ENCODE assay signal across 22 cellular contexts in genomic region chr17:82844796-82845162, GRCh38. TPM values are rescaled to one million over a fixed set of nuclear protein-coding genes. Genes with fewer than 3 reads are reported as not detected.
DNase-seq lines count a peak whose midpoint lies in the region; ATAC-seq and TF ChIP-seq lines count a peak whose summit lies in the region.
"Had no signal": no experiment of that assay in that cellular context is flagged by ENCODE, and none has a peak within 500 bp of the region (broad histone marks: within the 10 kb centered on the region; RNA-seq: fewer than 3 reads in every experiment).

No MANE protein-coding gene starts in this region.

- H3K27me3 Mint-ChIP-seq in T-helper 17 cell = no peaks in the 10 kb centered on the region
- no peaks in the 10 kb centered on the region for H3K27me3 Mint-ChIP-seq in stimulated activated memory B cell treated with anti-CD40 and anti-IgM and Interleukin-4, amounts not matched to agents 10 μg/mL and 1 μg/mL and 100 μg/mL, for 72 hours

- no peaks in the 10 kb centered on the region for H3K4me1 ChIP-seq in prostate gland (replicated peaks)
- H3K4me1 ChIP-seq: ascending aorta had no signal

- no peak for ATAC-seq in T-helper 17 cell
- ATAC-seq in stimulated activated memory B cell treated with anti-CD40 and anti-IgM and Interleukin-4, amounts not matched to agents 10 μg/mL and 1 μg/mL and 100 μg/mL, for 72 hours = peak; percentile 46
- ATAC-seq: CD8-positive, alpha-beta T cell; left colon had no signal

- no peak overlapping the region for H3K4me3 Mint-ChIP-seq in T-helper 17 cell
- no peak overlapping the region for H3K4me3 Mint-ChIP-seq in stimulated activated memory B cell treated with anti-CD40 and anti-IgM and Interleukin-4, amounts not matched to agents 10 μg/mL and 1 μg/mL and 100 μg/mL, for 72 hours
- H3K4me3 Mint-ChIP-seq: CD8-positive, alpha-beta T cell; dendritic cell treated with granulocyte-macrophage colony-stimulating factor and Interleukin-4, amounts not matched to agents 40 ng/mL and 50 ng/mL, for 4 days had no signal

- H3K9me3 ChIP-seq in T-helper 17 cell (ENCODE audit: control insufficient read depth, low read length, poor library complexity, severe bottlenecking) (no peaks in the 10 kb centered on the region), prostate gland (no peaks in the 10 kb centered on the region)
- H3K9me3 ChIP-seq: ascending aorta, Peyer's patch, tibial artery had no signal

- H3K27ac ChIP-seq in prostate gland = no peak overlapping the region
- H3K27ac ChIP-seq: ascending aorta, tibial artery had no signal

- TF ChIP-seq POLR2A in prostate gland (IDR thresholded peaks at IDR 0.05) = no peak

- H3K27ac Mint-ChIP-seq in T-helper 17 cell = peak overlapping the region; percentile 49
- H3K27ac Mint-ChIP-seq in stimulated activated memory B cell treated with anti-CD40 and anti-IgM and Interleukin-4, amounts not matched to agents 10 μg/mL and 1 μg/mL and 100 μg/mL, for 72 hours = no peak overlapping the region
- H3K27ac Mint-ChIP-seq: activated T-helper 2 cell treated with anti-CD3 and anti-CD28 coated beads, Interferon-gamma antibody, Interleukin-2, Interleukin-4, amounts not matched to agents 10 μg/mL and 5 μg/mL and 100 μg/mL, durations not matched to agents 14 hours and 24 hours and 36 hours had no signal

- no peaks in the 10 kb centered on the region for H3K36me3 ChIP-seq in prostate gland
- H3K36me3 ChIP-seq: Peyer's patch had no signal

- 76% methylated on average over 8 of the region's 11 CpGs for WGBS in prostate gland

- DNase-seq in activated effector memory CD4-positive, alpha-beta T cell treated with anti-CD3 and anti-CD28 coated beads, Interleukin-2, amount 50 U/mL, for 16 hours = peak; percentile 54
- no peak for DNase-seq in activated effector memory CD4-positive, alpha-beta T cell treated with Interleukin-2 at 50 U/mL for 16 hours
- DNase-seq in T-helper 17 cell (no peak), islet precursor cell (peak; percentile 47), prostate gland (ENCODE audit: low spot score) (no peak), NAMALWA (ENCODE audit: low spot score) (no peak), activated gamma-delta T cell treated with Interleukin-2 at 50 U/mL for 16 hours (no peak)
- DNase-seq: activated CD8-positive, alpha-beta memory T cell treated with anti-CD3 and anti-CD28 coated beads for 24 hours; CD8-positive, alpha-beta T cell; left colon; NCI-H774; Peyer's patch; stimulated activated CD4-positive, alpha-beta T cell treated with anti-CD3 and anti-CD28 coated beads, Interleukin-1b, Interleukin-23, amount 100 ng/mL, for 48 hours had no signal

- intact Hi-C loops in prostate gland (cut with DNase I) = no loop called here

- no peak for TF ChIP-seq CTCF in prostate gland (IDR thresholded peaks at IDR 0.05)

- no peaks in the 10 kb centered on the region for H3K27me3 ChIP-seq in prostate gland (replicated peaks; ENCODE audit: insufficient read depth)
- H3K27me3 ChIP-seq: ascending aorta, Peyer's patch, tibial artery had no signal

- H3K9me3 Mint-ChIP-seq in stimulated activated memory B cell treated with anti-CD40 and anti-IgM and Interleukin-4, amounts not matched to agents 10 μg/mL and 1 μg/mL and 100 μg/mL, for 72 hours = no peaks in the 10 kb centered on the region
- H3K9me3 Mint-ChIP-seq: activated T-helper 2 cell treated with anti-CD3 and anti-CD28 coated beads, Interferon-gamma antibody, Interleukin-2, Interleukin-4, amounts not matched to agents 10 μg/mL and 5 μg/mL and 100 μg/mL, durations not matched to agents 14 hours and 24 hours and 36 hours; CD8-positive, alpha-beta T cell; dendritic cell treated with granulocyte-macrophage colony-stimulating factor and Interleukin-4, amounts not matched to agents 40 ng/mL and 50 ng/mL, for 4 days had no signal

- peaks cover 11% of the 10 kb centered on the region for H3K4me1 Mint-ChIP-seq in T-helper 17 cell
- H3K4me1 Mint-ChIP-seq in stimulated activated memory B cell treated with anti-CD40 and anti-IgM and Interleukin-4, amounts not matched to agents 10 μg/mL and 1 μg/mL and 100 μg/mL, for 72 hours = peaks cover 9% of the 10 kb centered on the region

- H3K4me3 ChIP-seq in prostate gland = no peak overlapping the region

- H3K36me3 Mint-ChIP-seq in T-helper 17 cell (ENCODE audit: low read depth) = no peaks in the 10 kb centered on the region
- peaks cover 27% of the 10 kb centered on the region for H3K36me3 Mint-ChIP-seq in stimulated activated memory B cell treated with anti-CD40 and anti-IgM and Interleukin-4, amounts not matched to agents 10 μg/mL and 1 μg/mL and 100 μg/mL, for 72 hours

RNA-seq across cellular contexts. Expression of gene ZNF750, which starts 5.0 kb away (rescaled TPM):
- total RNA-seq in T-helper 17 cell (not detected), prostate gland (10 to 100 TPM in 1 of 2 donors, 1 to 10 TPM in 1; 7.0 to 10.3 TPM)
- total RNA-seq: activated T-helper 2 cell treated with anti-CD3 and anti-CD28 coated beads, Interferon-gamma antibody, Interleukin-2, Interleukin-4, amounts not matched to agents 10 μg/mL and 5 μg/mL and 100 μg/mL, durations not matched to agents 14 hours and 24 hours and 36 hours; ascending aorta; CD8-positive, alpha-beta T cell; fibroblast of lung; H4; left colon; LHCN-M2; myocyte; Peyer's patch had no signal

Comparison
In these comparisons a context has a peak if more than half of its experiments do, and no peak if none do; other contexts are left out.
1. DNase-seq: peak in activated effector memory CD4-positive, alpha-beta T cell treated with anti-CD3 and anti-CD28 coated beads, Interleukin-2, amount 50 U/mL, for 16 hours (single experiment) and islet precursor cell (single experiment); none in activated effector memory CD4-positive, alpha-beta T cell treated with Interleukin-2 at 50 U/mL for 16 hours (single experiment), T-helper 17 cell (0 of 3), prostate gland (single experiment), NAMALWA (single experiment) and activated gamma-delta T cell treated with Interleukin-2 at 50 U/mL for 16 hours (single experiment).
2. RNA of gene ZNF750, which starts 5.0 kb away (total RNA-seq): 7.0 to 10.3 TPM in prostate gland; not detected in T-helper 17 cell; every median in the first group is over 4 times any median in the second.